Comparison of ENCODE assay signal across 27 cellular contexts in genomic region chr21:41831453-41831831, GRCh38.
"Had no signal": no experiment of that assay in that cellular context is flagged by ENCODE, and none has a peak within 500 bp of the region (broad histone marks: within the 10 kb centered on the region; RNA-seq: fewer than 3 reads in every experiment).

No MANE protein-coding gene starts in this region.

- H3K9me3 Mint-ChIP-seq: activated CD4-positive, alpha-beta memory T cell treated with anti-CD3 and anti-CD28 coated beads for 36 hours; activated CD4-positive, alpha-beta T cell treated with anti-CD3 and anti-CD28 coated beads, Interleukin-2, amount 10 ng/mL, durations not matched to agents 24 days and 14 days; activated naive CD4-positive, alpha-beta T cell treated with anti-CD3 and anti-CD28 coated beads, Interleukin-2, amount 50 U/mL, for 72 hours; activated T-helper 1 cell treated with anti-CD3 and anti-CD28 coated beads, Interleukin-12 subunit alpha, Interleukin-12 subunit beta, Interleukin-2, Interleukin-4 antibody, amounts not matched to agents 30 ng/mL and 10 ng/mL and 1 ng/mL, durations not matched to agents 14 hours and 24 hours and 36 hours; brain; effector memory CD8-positive, alpha-beta T cell; naive B cell; nephron progenitor cell; stimulated activated naive B cell treated with anti-CD40 and anti-IgM and Interleukin-4, amounts not matched to agents 10 μg/mL and 1 μg/mL and 100 μg/mL, for 72 hours; T-helper 1 cell treated with Interleukin-12 subunit alpha and Interleukin-12 subunit beta and Interleukin-4 antibody, amounts not matched to agents 30 μg/mL and 1 μg/mL, for 36 hours had no signal

- H3K4me3 Mint-ChIP-seq: activated CD4-positive, alpha-beta memory T cell treated with anti-CD3 and anti-CD28 coated beads for 36 hours; activated CD4-positive, alpha-beta T cell treated with anti-CD3 and anti-CD28 coated beads, Interleukin-2, amount 10 ng/mL, durations not matched to agents 24 days and 14 days; activated T-helper 1 cell treated with anti-CD3 and anti-CD28 coated beads, Interleukin-12 subunit alpha, Interleukin-12 subunit beta, Interleukin-2, Interleukin-4 antibody, amounts not matched to agents 30 ng/mL and 10 ng/mL and 1 ng/mL, durations not matched to agents 14 hours and 24 hours and 36 hours; brain; effector memory CD8-positive, alpha-beta T cell; nephron progenitor cell; stimulated activated naive B cell treated with anti-CD40 and anti-IgM and Interleukin-4, amounts not matched to agents 10 μg/mL and 1 μg/mL and 100 μg/mL, for 72 hours; T-helper 1 cell treated with Interleukin-12 subunit alpha and Interleukin-12 subunit beta and Interleukin-4 antibody, amounts not matched to agents 30 μg/mL and 1 μg/mL, for 36 hours had no signal

- H3K27me3 Mint-ChIP-seq: activated CD4-positive, alpha-beta memory T cell treated with anti-CD3 and anti-CD28 coated beads for 36 hours; activated CD4-positive, alpha-beta T cell treated with anti-CD3 and anti-CD28 coated beads, Interleukin-2, amount 10 ng/mL, durations not matched to agents 24 days and 14 days; brain; effector memory CD8-positive, alpha-beta T cell; naive B cell; progenitor cell of endocrine pancreas; stimulated activated naive B cell treated with anti-CD40 and anti-IgM and Interleukin-4, amounts not matched to agents 10 μg/mL and 1 μg/mL and 100 μg/mL, for 72 hours had no signal

- H3K27ac ChIP-seq: ascending aorta, cardiac muscle cell, gastrocnemius medialis, left ventricle myocardium inferior, ovary, sigmoid colon, tibial nerve had no signal

- H3K9me3 ChIP-seq: ascending aorta, gastrocnemius medialis, left ventricle myocardium inferior, ovary, sigmoid colon, tibial nerve had no signal

- H3K4me1 Mint-ChIP-seq: activated CD4-positive, alpha-beta T cell treated with anti-CD3 and anti-CD28 coated beads, Interleukin-2, amount 10 ng/mL, durations not matched to agents 24 days and 14 days; brain had no signal

- ATAC-seq: effector memory CD8-positive, alpha-beta T cell; gastrocnemius medialis; stimulated activated naive B cell treated with anti-CD40 and anti-IgM and Interleukin-4, amounts not matched to agents 10 μg/mL and 1 μg/mL and 100 μg/mL, for 72 hours had no signal

- H3K4me3 ChIP-seq: ascending aorta, cardiac muscle cell, gastrocnemius medialis, left ventricle myocardium inferior, ovary, sigmoid colon, tibial nerve had no signal

- H3K27ac Mint-ChIP-seq: activated CD4-positive, alpha-beta memory T cell treated with anti-CD3 and anti-CD28 coated beads for 36 hours; activated CD4-positive, alpha-beta T cell treated with anti-CD3 and anti-CD28 coated beads, Interleukin-2, amount 10 ng/mL, durations not matched to agents 24 days and 14 days; activated naive CD4-positive, alpha-beta T cell treated with anti-CD3 and anti-CD28 coated beads, Interleukin-2, amount 50 U/mL, for 72 hours; activated T-helper 1 cell treated with anti-CD3 and anti-CD28 coated beads, Interleukin-12 subunit alpha, Interleukin-12 subunit beta, Interleukin-2, Interleukin-4 antibody, amounts not matched to agents 30 ng/mL and 10 ng/mL and 1 ng/mL, durations not matched to agents 14 hours and 24 hours and 36 hours; effector memory CD8-positive, alpha-beta T cell; nephron progenitor cell; progenitor cell of endocrine pancreas; stimulated activated naive B cell treated with anti-CD40 and anti-IgM and Interleukin-4, amounts not matched to agents 10 μg/mL and 1 μg/mL and 100 μg/mL, for 72 hours; T-helper 1 cell treated with Interleukin-12 subunit alpha and Interleukin-12 subunit beta and Interleukin-4 antibody, amounts not matched to agents 30 μg/mL and 1 μg/mL, for 36 hours had no signal

- H3K4me1 ChIP-seq: ascending aorta, gastrocnemius medialis, left ventricle myocardium inferior, sigmoid colon, tibial nerve had no signal

- H3K36me3 ChIP-seq: cardiac muscle cell, ovary had no signal

- H3K36me3 Mint-ChIP-seq: activated naive CD4-positive, alpha-beta T cell treated with anti-CD3 and anti-CD28 coated beads, Interleukin-2, amount 50 U/mL, for 72 hours had no signal

- DNase-seq: activated CD4-positive, alpha-beta memory T cell treated with anti-CD3 and anti-CD28 coated beads for 36 hours; activated CD4-positive, alpha-beta T cell treated with anti-CD3 and anti-CD28 coated beads, Interleukin-2, amount 10 ng/mL, durations not matched to agents 24 days and 14 days; activated CD4-positive, CD25-positive, alpha-beta regulatory T cell treated with anti-CD3 and anti-CD28 coated beads, Interleukin-2, amount 50 U/mL, for 72 hours; activated CD8-positive, alpha-beta memory T cell treated with anti-CD3 and anti-CD28 coated beads, Interleukin-2, amount 50 U/mL, for 4 hours; activated gamma-delta T cell treated with Interleukin-2 at 50 U/mL for 16 hours; activated T-cell treated with anti-CD3 and anti-CD28 coated beads, Interleukin-2, amount 50 U/mL, for 1 hour; cortex of kidney; effector memory CD8-positive, alpha-beta T cell; erythroblast; gastrocnemius medialis; glutamatergic neuron; islet precursor cell; left ventricle myocardium inferior; naive B cell; nephron progenitor cell; ovary; sigmoid colon; stimulated activated CD4-positive, alpha-beta T cell treated with anti-CD3 and anti-CD28 coated beads, Interleukin-1b, Interleukin-23, amount 100 ng/mL, for 48 hours; stimulated activated naive B cell treated with anti-CD40 and anti-IgM and Interleukin-4, amounts not matched to agents 10 μg/mL and 1 μg/mL and 100 μg/mL, for 72 hours had no signal

- H3K27me3 ChIP-seq: ascending aorta, cardiac muscle cell, gastrocnemius medialis, ovary, sigmoid colon, tibial nerve had no signal
